8 cellular contexts compared by ENCODE assay signal in genomic region chr20:32674362-32674789, GRCh38. TPM values are rescaled to one million over a fixed set of nuclear protein-coding genes. Genes with fewer than 3 reads are reported as not detected.
DNase-seq lines count a peak whose midpoint lies in the region; ATAC-seq, FAIRE-seq and TF ChIP-seq lines count a peak whose summit lies in the region.

No MANE protein-coding gene starts in this region.

- H3K27ac ChIP-seq in DND-41 (ENCODE audit: low read length) (peak overlapping the region; percentile 98), Karpas-422 (ENCODE audit: low read length) (no peak overlapping the region), keratinocyte (ENCODE audit: control insufficient read depth, insufficient read depth, low read length) (no peak overlapping the region)

- no peaks in the 10 kb centered on the region for H3K36me3 ChIP-seq in DND-41 (ENCODE audit: insufficient read depth, low read length)
- no peaks in the 10 kb centered on the region for H3K36me3 ChIP-seq in Karpas-422 (ENCODE audit: insufficient read depth, low read length)
- no peaks in the 10 kb centered on the region for H3K36me3 ChIP-seq in keratinocyte (ENCODE audit: control insufficient read depth in 2 of 2, extremely low read depth in 1 of 2, insufficient read depth in 2 of 2, low read length in 2 of 2)

- no peaks in the 10 kb centered on the region for H3K9me2 ChIP-seq in Karpas-422 (replicated peaks; ENCODE audit: insufficient read depth, low read length)

- H3K27me3 Mint-ChIP-seq in activated naive CD4-positive, alpha-beta T cell treated with anti-CD3 and anti-CD28 coated beads, Interleukin-2, amount 10 ng/mL, durations not matched to agents 7 days and 5 days = peaks cover 11% of the 10 kb centered on the region

- CTCF ChIA-PET in activated naive CD4-positive, alpha-beta T cell treated with anti-CD3 and anti-CD28 coated beads, Interleukin-2, amount 10 ng/mL, durations not matched to agents 7 days and 5 days (lab: Charles Lee) = interaction anchor here (0.7 to 14.1 kb wide), 15 partner anchors 16 to 422 kb away, joined by 3 to 363 read pairs (median 4); partner anchors contain the start of gene DNMT3B

- dilution Hi-C loops in keratinocyte (cut with MboI; ENCODE audit: extremely low pct_ligation_motif_present, low sequenced_read_pairs) = no loop called here

- H3K27ac Mint-ChIP-seq in activated naive CD4-positive, alpha-beta T cell treated with anti-CD3 and anti-CD28 coated beads, Interleukin-2, amount 10 ng/mL, durations not matched to agents 7 days and 5 days = no peak overlapping the region

- no peaks in the 10 kb centered on the region for H3K9me3 Mint-ChIP-seq in activated naive CD4-positive, alpha-beta T cell treated with anti-CD3 and anti-CD28 coated beads, Interleukin-2, amount 10 ng/mL, durations not matched to agents 7 days and 5 days

- no peaks in the 10 kb centered on the region for H3K79me2 ChIP-seq in DND-41 (ENCODE audit: insufficient read depth, low read length)
- no peaks in the 10 kb centered on the region for H3K79me2 ChIP-seq in Karpas-422 (ENCODE audit: low read length)
- no peaks in the 10 kb centered on the region for H3K79me2 ChIP-seq in keratinocyte (ENCODE audit: control insufficient read depth, insufficient read depth, low read length)

- H3K4me2 ChIP-seq in DND-41 (ENCODE audit: insufficient read depth, low read length) = peak overlapping the region; percentile 63; the same call in 1 of the 2 replicates
- no peak overlapping the region for H3K4me2 ChIP-seq in Karpas-422 (ENCODE audit: low read depth, low read length, poor library complexity, severe bottlenecking)
- H3K4me2 ChIP-seq in keratinocyte (ENCODE audit: control insufficient read depth, extremely low read depth, insufficient read depth, low read depth, low read length) = no peak overlapping the region

- no peak overlapping the region for H2AFZ ChIP-seq in DND-41 (ENCODE audit: low read depth, low read length)
- no peak overlapping the region for H2AFZ ChIP-seq in Karpas-422 (ENCODE audit: low read length)
- H2AFZ ChIP-seq in keratinocyte (ENCODE audit: control insufficient read depth, low read length) = no peak overlapping the region

- H3K4me3 ChIP-seq in DND-41 (ENCODE audit: low read depth in 1 of 2, low read length in 2 of 2) (no peak overlapping the region), Karpas-422 (ENCODE audit: low read length) (no peak overlapping the region), keratinocyte (ENCODE audit: control insufficient read depth in 2 of 3, extremely low read depth in 1 of 3, insufficient read depth in 2 of 3, low read depth in 1 of 3, low read length in 3 of 3) (no peak overlapping the region)

- FAIRE-seq in keratinocyte (lab: Jason Lieb, UNC) = no peak

- peaks cover 31% of the 10 kb centered on the region for H3K4me1 Mint-ChIP-seq in activated naive CD4-positive, alpha-beta T cell treated with anti-CD3 and anti-CD28 coated beads, Interleukin-2, amount 10 ng/mL, durations not matched to agents 7 days and 5 days

- H3K9me1 ChIP-seq in keratinocyte (ENCODE audit: control insufficient read depth, extremely low read depth, insufficient read depth, low read length) = no peaks in the 10 kb centered on the region

- H3K27me3 ChIP-seq in DND-41 (ENCODE audit: insufficient read depth, low read length, poor library complexity) (no peaks in the 10 kb centered on the region), Karpas-422 (ENCODE audit: low read length) (no peaks in the 10 kb centered on the region), keratinocyte (ENCODE audit: control insufficient read depth, extremely low read depth, insufficient read depth, low read length) (no peaks in the 10 kb centered on the region)

- H3K9ac ChIP-seq in DND-41 (ENCODE audit: low read depth, low read length) = peak overlapping the region; percentile 62
- no peak overlapping the region for H3K9ac ChIP-seq in Karpas-422 (ENCODE audit: low read length)
- no peak overlapping the region for H3K9ac ChIP-seq in keratinocyte (ENCODE audit: control insufficient read depth, extremely low read depth, insufficient read depth, low read length)

- DNase-seq in DND-41 = peak; percentile 81
- peak; percentile 89 for DNase-seq in Karpas-422
- peak; percentile 84 for DNase-seq in activated naive CD4-positive, alpha-beta T cell treated with anti-CD3 and anti-CD28 coated beads, Interleukin-2, amount 10 ng/mL, durations not matched to agents 7 days and 5 days
- no peak for DNase-seq in keratinocyte (ENCODE audit: low read depth, low spot score)
- DNase-seq in stimulated activated CD8-positive, alpha-beta memory T cell treated with anti-CD3 and anti-CD28 coated beads, Interleukin-12 subunit alpha, Interleukin-12 subunit beta, amount 100 ng/mL, for 24 hours (ENCODE audit: extremely low read depth) = peak; percentile 27

- TF ChIP-seq CTCF in DND-41 (IDR thresholded peaks at IDR 0.05; ENCODE audit: borderline replicate concordance, extremely low read depth, low read length, poor library complexity, severe bottlenecking) (peak; percentile 96), keratinocyte (optimal IDR thresholded peaks at IDR 0.05 in 1 of 3, IDR thresholded peaks at IDR 0.05 in 1 of 3, conservative IDR thresholded peaks at IDR 0.05 in 1 of 3; ENCODE audit: extremely low read depth in 1 of 3, insufficient read depth in 2 of 3, low read length in 3 of 3) (peak; percentile 78 to 83 (median 81))

- H3K36me3 Mint-ChIP-seq in activated naive CD4-positive, alpha-beta T cell treated with anti-CD3 and anti-CD28 coated beads, Interleukin-2, amount 10 ng/mL, durations not matched to agents 7 days and 5 days = no peaks in the 10 kb centered on the region

- H4K20me1 ChIP-seq in DND-41 (ENCODE audit: insufficient read depth, low read length) (no peaks in the 10 kb centered on the region), Karpas-422 (ENCODE audit: insufficient read depth, low read depth, low read length) (no peaks in the 10 kb centered on the region), keratinocyte (ENCODE audit: control insufficient read depth, extremely low read depth, insufficient read depth, low read length) (no peaks in the 10 kb centered on the region)

- peaks cover 53% of the 10 kb centered on the region for H3K4me1 ChIP-seq in DND-41 (ENCODE audit: insufficient read depth, low read length)
- peaks cover 16% of the 10 kb centered on the region for H3K4me1 ChIP-seq in Karpas-422 (ENCODE audit: low read length)
- H3K4me1 ChIP-seq in keratinocyte (ENCODE audit: control insufficient read depth, extremely low read depth, insufficient read depth, low read length) = peaks cover 7% of the 10 kb centered on the region

- H3K9me3 ChIP-seq in DND-41 (ENCODE audit: insufficient read depth, low read length, severe bottlenecking) (no peaks in the 10 kb centered on the region), Karpas-422 (ENCODE audit: low read length) (no peaks in the 10 kb centered on the region), keratinocyte (ENCODE audit: control insufficient read depth, low read depth, low read length) (no peaks in the 10 kb centered on the region)

- no peak for ATAC-seq in DND-41 (ENCODE audit: insufficient read depth, low read depth)
- peak; percentile 89 for ATAC-seq in SK-N-SH treated with all-trans-retinoic acid at 6 μM for 48 hours
- ATAC-seq in HG03442 (IDR thresholded peaks at IDR 0.05; ENCODE audit: unreplicated experiment) = no peak
- no peak for ATAC-seq in GM19397 (IDR thresholded peaks at IDR 0.05; ENCODE audit: unreplicated experiment)

- H3K4me3 Mint-ChIP-seq in activated naive CD4-positive, alpha-beta T cell treated with anti-CD3 and anti-CD28 coated beads, Interleukin-2, amount 10 ng/mL, durations not matched to agents 7 days and 5 days = no peak overlapping the region

TF ChIP-seq in SK-N-SH treated with all-trans-retinoic acid at 6 μM for 48 hours, 23 proteins besides CTCF, POLR2A, EP300 and RAD21:
- TF ChIP-seq CREB5 (CRISPR knock-in tag; IDR thresholded peaks at IDR 0.05; ENCODE audit: low read depth) (no peak), BACH2 (CRISPR knock-in tag; IDR thresholded peaks at IDR 0.05; ENCODE audit: borderline replicate concordance) (no peak), PPARA (CRISPR knock-in tag; IDR thresholded peaks at IDR 0.05; ENCODE audit: borderline replicate concordance) (no peak), OSR1 (CRISPR knock-in tag; IDR thresholded peaks at IDR 0.05) (no peak), ESRRG (CRISPR knock-in tag; IDR thresholded peaks at IDR 0.05) (no peak), SNAI2 (CRISPR knock-in tag; IDR thresholded peaks at IDR 0.05) (no peak), ARNTL (CRISPR knock-in tag; IDR thresholded peaks at IDR 0.05; ENCODE audit: borderline replicate concordance, low read depth) (no peak), ZFP3 (CRISPR knock-in tag; IDR thresholded peaks at IDR 0.05) (no peak), TCF4 (CRISPR knock-in tag; IDR thresholded peaks at IDR 0.05; ENCODE audit: borderline replicate concordance) (no peak)

RNA-seq across cellular contexts. Expression of gene C20orf203, which starts 0.6 kb away (rescaled TPM):
- not detected in 2 replicates for total RNA-seq in Karpas-422 (2014; rRNA removed; shearing (Covaris generic); ENCODE audit: low replicate concordance)
- not detected in 3 replicates for polyA plus RNA-seq in keratinocyte
- not detected for polyA plus RNA-seq in keratinocyte (2011; ENCODE audit: low read depth)
- polyA plus RNA-seq in keratinocyte (2011; cell fraction: cytosol; rRNA removed) = not detected in 2 replicates
- 0.01 TPM in 1 of 2 replicates, not detected in the other for polyA plus RNA-seq in keratinocyte (2011; cell fraction: nucleus; rRNA removed)
- 0.06 TPM in 1 of 2 replicates, not detected in the other for polyA plus RNA-seq in keratinocyte (2012; ENCODE audit: low replicate concordance)
- not detected in 3 replicates for polyA minus RNA-seq in keratinocyte
- not detected for polyA minus RNA-seq in keratinocyte (2011; cell fraction: cytosol; rRNA and poly(A)+ RNA removed)
- not detected in 2 replicates for polyA minus RNA-seq in keratinocyte (2011; cell fraction: nucleus; rRNA and poly(A)+ RNA removed)
